Comparison of ENCODE assay signal across 8 cellular contexts in the genomic region with DNA sequence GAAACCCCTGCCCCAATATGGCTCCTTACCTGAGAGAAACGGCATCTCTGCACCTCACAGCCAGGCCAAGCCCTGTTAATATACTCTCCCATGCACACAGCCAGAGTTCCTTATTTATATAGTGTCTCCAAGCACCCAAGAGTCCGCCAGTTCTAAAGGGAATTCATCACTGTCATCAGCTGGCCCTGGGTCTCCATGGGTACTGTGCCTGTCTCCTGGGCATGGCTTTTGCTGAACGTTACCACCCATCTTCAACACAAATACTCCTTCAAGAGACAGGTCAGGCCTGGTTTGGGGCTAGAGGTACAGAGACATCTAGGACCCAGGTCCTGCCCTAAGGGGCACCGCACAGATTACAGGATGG. TPM values are rescaled to one million over a fixed set of nuclear protein-coding genes. Genes with fewer than 3 reads are reported as not detected.
A peak's percentile ranks its signal among the peaks of the same experiment; 100 is the strongest.
DNase-seq lines count a peak whose midpoint lies in the region; ATAC-seq and TF ChIP-seq lines count a peak whose summit lies in the region.

No MANE protein-coding gene starts in this region.

- H3K79me2 ChIP-seq in OCI-LY3 (ENCODE audit: low read length), result peaks cover 50% of the 10 kb centered on the region

- H3K27ac ChIP-seq in left ventricle myocardium inferior (replicated peaks) (peak overlapping the region; percentile 95), right atrium auricular region (peak overlapping the region in 1 of 2 donors; percentile 95), OCI-LY3 (ENCODE audit: low read length) (no peak overlapping the region)

- peak overlapping the region; percentile 88 for H3K4me3 ChIP-seq in left ventricle myocardium inferior
- peak overlapping the region in 1 of 2 donors; percentile 96 for H3K4me3 ChIP-seq in right atrium auricular region
- H3K4me3 ChIP-seq in OCI-LY3 (ENCODE audit: low read length), result peak overlapping the region; percentile 85
- H3K4me3 ChIP-seq in skeletal muscle satellite cell (ENCODE audit: low read length), result peak overlapping the region; percentile 98

- no peak for ATAC-seq in GM21367 (IDR thresholded peaks at IDR 0.05; ENCODE audit: unreplicated experiment)

- H3K9ac ChIP-seq in OCI-LY3 (ENCODE audit: low read length) (peak overlapping the region; percentile 94), skeletal muscle satellite cell (ENCODE audit: low read depth, low read length) (peak overlapping the region; percentile 98)

- H3K4me1 Mint-ChIP-seq in endothelial cell (ENCODE audit: unreplicated experiment), result peaks cover 21% of the 10 kb centered on the region

- peaks cover 6% of the 10 kb centered on the region for H3K27me3 Mint-ChIP-seq in endothelial cell (ENCODE audit: unreplicated experiment)

- intact Hi-C loops in left ventricle myocardium inferior (cut with micrococcal nuclease), result no loop called here

- peaks cover 4% of the 10 kb centered on the region; the same call in 1 of the 2 replicates for H4K20me1 ChIP-seq in OCI-LY3 (ENCODE audit: insufficient read depth, low read length)

- peak overlapping the region; percentile 93 for H3K4me2 ChIP-seq in OCI-LY3 (ENCODE audit: low read length)
- peak overlapping the region; percentile 86 for H3K4me2 ChIP-seq in skeletal muscle satellite cell (ENCODE audit: low read length)

- H3K27me3 ChIP-seq in left ventricle myocardium inferior (ENCODE audit: low read depth) (no peaks in the 10 kb centered on the region), right atrium auricular region (no peaks in the 10 kb centered on the region), OCI-LY3 (ENCODE audit: low read depth, low read length) (no peaks in the 10 kb centered on the region), skeletal muscle satellite cell (ENCODE audit: control insufficient read depth, insufficient read depth, low read length) (no peaks in the 10 kb centered on the region)

- no peaks in the 10 kb centered on the region for H3K9me3 ChIP-seq in left ventricle myocardium inferior (replicated peaks)
- no peaks in the 10 kb centered on the region for H3K9me3 ChIP-seq in right atrium auricular region
- no peaks in the 10 kb centered on the region for H3K9me3 ChIP-seq in OCI-LY3 (ENCODE audit: insufficient read depth, low read length)
- no peaks in the 10 kb centered on the region for H3K9me3 ChIP-seq in skeletal muscle satellite cell (replicated peaks; ENCODE audit: low read length)

- no peak for TF ChIP-seq CTCF in left ventricle myocardium inferior (IDR thresholded peaks at IDR 0.05; ENCODE audit: borderline replicate concordance)
- TF ChIP-seq CTCF in right atrium auricular region (IDR thresholded peaks at IDR 0.05), result no peak
- TF ChIP-seq CTCF in OCI-LY3 (IDR thresholded peaks at IDR 0.05; ENCODE audit: low read depth, low read length), result no peak
- TF ChIP-seq CTCF in endothelial cell (IDR thresholded peaks at IDR 0.05; ENCODE audit: unreplicated experiment), result no peak

- peak overlapping the region; percentile 91 for H3K4me3 Mint-ChIP-seq in endothelial cell (ENCODE audit: unreplicated experiment)

- H2AFZ ChIP-seq in OCI-LY3 (ENCODE audit: low read depth, low read length), result no peak overlapping the region

- H3K4me1 ChIP-seq in left ventricle myocardium inferior (peaks cover 48% of the 10 kb centered on the region), right atrium auricular region (peaks cover 0 to 40% of the 10 kb centered on the region in 2 donors), OCI-LY3 (ENCODE audit: low read length) (peaks cover 17% of the 10 kb centered on the region), skeletal muscle satellite cell (ENCODE audit: control insufficient read depth, insufficient read depth, low read length) (peaks cover 30% of the 10 kb centered on the region)

- peak overlapping the region; percentile 67 for H3K27ac Mint-ChIP-seq in endothelial cell (ENCODE audit: unreplicated experiment)

- peaks cover 22% of the 10 kb centered on the region for H3K36me3 ChIP-seq in left ventricle myocardium inferior
- peaks cover 2% of the 10 kb centered on the region for H3K36me3 ChIP-seq in right atrium auricular region
- peaks cover 26% of the 10 kb centered on the region for H3K36me3 ChIP-seq in OCI-LY3 (replicated peaks; ENCODE audit: low read depth, low read length)
- H3K36me3 ChIP-seq in skeletal muscle satellite cell (ENCODE audit: insufficient read depth, low read length), result peaks cover 5% of the 10 kb centered on the region

- no peaks in the 10 kb centered on the region for H3K9me3 Mint-ChIP-seq in endothelial cell (ENCODE audit: unreplicated experiment)

- peaks cover 7% of the 10 kb centered on the region for H3K36me3 Mint-ChIP-seq in endothelial cell (ENCODE audit: low read depth, unreplicated experiment)

- DNase-seq in left ventricle myocardium inferior (no peak), right atrium auricular region (ENCODE audit: low spot score) (no peak), endothelial cell (ENCODE audit: low spot score) (no peak), KG1 (lab: John Stamatoyannopoulos, UW) (no peak), AG08396 (ENCODE audit: low spot score) (no peak)

RNA-seq across cellular contexts. Expression of a gene that starts 1.6 kb away (rescaled TPM):
- 14.4 TPM for total RNA-seq in left ventricle myocardium inferior
- 10 to 100 TPM in 1 of 2 donors, 1 to 10 TPM in 1; 9.0 to 10.0 TPM for total RNA-seq in right atrium auricular region
- 51.0 TPM for total RNA-seq in endothelial cell (ENCODE audit: unreplicated experiment)
- total RNA-seq in skeletal muscle satellite cell (2012; rRNA removed), result 6.6 and 7.9 TPM in 2 replicates

RNA-seq across cellular contexts. Expression of a gene that starts 18.7 kb away (rescaled TPM):
- 93.6 TPM for total RNA-seq in left ventricle myocardium inferior
- total RNA-seq in right atrium auricular region, result 100 to 1,000 TPM in 1 of 2 donors, 10 to 100 TPM in 1; 77.0 to 112 TPM
- total RNA-seq in endothelial cell (ENCODE audit: unreplicated experiment), result 13.4 TPM
- 4.4 and 4.8 TPM in 2 replicates for total RNA-seq in skeletal muscle satellite cell (2012; rRNA removed)
